8 cellular contexts compared by ENCODE assay signal in the genomic region with DNA sequence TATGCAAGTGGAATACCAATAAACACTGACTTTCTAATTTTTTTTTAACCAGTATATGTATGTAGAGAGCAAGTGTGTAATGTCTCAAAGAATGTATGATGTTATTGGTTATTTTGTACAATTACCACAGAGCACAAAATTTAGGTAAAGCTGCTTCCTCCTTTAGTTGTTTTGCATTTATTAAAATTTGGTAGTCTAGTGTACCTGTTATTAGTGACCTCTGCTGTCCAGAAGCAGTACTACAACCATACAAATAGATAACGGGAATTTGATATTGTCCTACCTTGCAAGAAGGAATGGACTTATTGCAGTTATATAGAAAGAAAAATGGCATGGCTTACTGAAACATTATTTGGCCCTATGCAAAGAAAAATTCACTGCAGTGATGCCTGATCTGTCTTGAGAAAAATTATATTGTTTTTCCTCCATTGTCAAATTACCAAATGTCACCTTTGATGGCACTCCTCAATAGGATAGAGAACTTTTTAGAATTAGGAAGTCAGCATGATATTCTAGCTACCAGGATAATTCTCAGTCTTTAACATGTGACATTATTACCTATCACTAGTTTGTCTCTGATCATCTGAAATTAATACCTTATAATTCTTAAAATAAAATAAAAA.
DNase-seq lines count a peak whose midpoint lies in the region; ATAC-seq, FAIRE-seq and TF ChIP-seq lines count a peak whose summit lies in the region.

No MANE protein-coding gene starts in this region.

- H3K4me2 ChIP-seq in smooth muscle cell: no peak overlapping the region

- H3F3A ChIP-seq in smooth muscle cell (ENCODE audit: low read depth): no peaks in the 10 kb centered on the region

- H3K27ac ChIP-seq in smooth muscle cell (ENCODE audit: low read depth): no peak overlapping the region

- H2AFZ ChIP-seq in smooth muscle cell (ENCODE audit: low read depth): no peak overlapping the region

- ATAC-seq in T-helper 17 cell (peak; percentile 65), HG02763 (IDR thresholded peaks at IDR 0.05; ENCODE audit: unreplicated experiment) (no peak), GM18502 (IDR thresholded peaks at IDR 0.05; ENCODE audit: poor library complexity, unreplicated experiment) (no peak)

- H3K9me3 ChIP-seq in T-helper 17 cell (ENCODE audit: control insufficient read depth, low read length, poor library complexity, severe bottlenecking): no peaks in the 10 kb centered on the region
- no peaks in the 10 kb centered on the region for H3K9me3 ChIP-seq in smooth muscle cell (replicated peaks; ENCODE audit: low read depth)

- DNase-seq in ACHN (peak; percentile 66), NCI-H1092 (lab: John Stamatoyannopoulos, UW) (peak; percentile 13), T-helper 17 cell (no peak), frontal cortex (ENCODE audit: low spot score in 2 of 2) (peak in 1 of 2 donors; percentile 2), smooth muscle cell (lab: John Stamatoyannopoulos, UW; ENCODE audit: unreplicated experiment) (no peak)

- no peak overlapping the region for H3K4me3 Mint-ChIP-seq in T-helper 17 cell

- TF ChIP-seq CTCF in GM12874 (IDR thresholded peaks at IDR 0.05; ENCODE audit: insufficient read depth, low read depth, low read length) (peak; percentile 39; the same call in 1 of the 2 replicates), smooth muscle cell (IDR thresholded peaks at IDR 0.05; ENCODE audit: borderline replicate concordance, insufficient read depth, poor library complexity, severe bottlenecking) (peak; percentile 80)

- no peak overlapping the region for H3K27ac Mint-ChIP-seq in T-helper 17 cell

- H4K20me1 ChIP-seq in smooth muscle cell (ENCODE audit: low read depth): no peaks in the 10 kb centered on the region

- H3K36me3 Mint-ChIP-seq in T-helper 17 cell (ENCODE audit: low read depth): no peaks in the 10 kb centered on the region

- in situ Hi-C loops in ACHN (cut with HindIII; ENCODE audit: low pct_ligation_motif_present, low pct_unique_long_range_greater_than_20kb, low sequenced_read_pairs): no loop called here

- H3K9ac ChIP-seq in smooth muscle cell (ENCODE audit: low read depth): no peak overlapping the region

- H3K79me2 ChIP-seq in smooth muscle cell (ENCODE audit: low read depth): no peaks in the 10 kb centered on the region

- peaks cover 42% of the 10 kb centered on the region for H3K27me3 Mint-ChIP-seq in T-helper 17 cell

- WGBS in smooth muscle cell (ENCODE audit: low lambda C conversion rate): 63% methylated on average over 1 of the region's 1 CpG

- peak; percentile 40 for FAIRE-seq in frontal cortex (lab: Jason Lieb, UNC)

- no peak overlapping the region for H3K4me3 ChIP-seq in smooth muscle cell

- no peaks in the 10 kb centered on the region for H3K4me1 ChIP-seq in smooth muscle cell (ENCODE audit: low read depth)

- H3K36me3 ChIP-seq in smooth muscle cell (ENCODE audit: low read depth): no peaks in the 10 kb centered on the region

- H3K4me1 Mint-ChIP-seq in T-helper 17 cell: peaks cover 6% of the 10 kb centered on the region

- H3K27me3 ChIP-seq in smooth muscle cell (ENCODE audit: low read depth): no peaks in the 10 kb centered on the region

Comparison
In these comparisons a context has a peak if more than half of its experiments do, and no peak if none do; other contexts are left out.
1. DNase-seq: peak in ACHN (single experiment) and NCI-H1092 (single experiment); none in T-helper 17 cell (0 of 3) and smooth muscle cell (single experiment).